ENCODE assay signal across 11 cellular contexts in the genomic region with DNA sequence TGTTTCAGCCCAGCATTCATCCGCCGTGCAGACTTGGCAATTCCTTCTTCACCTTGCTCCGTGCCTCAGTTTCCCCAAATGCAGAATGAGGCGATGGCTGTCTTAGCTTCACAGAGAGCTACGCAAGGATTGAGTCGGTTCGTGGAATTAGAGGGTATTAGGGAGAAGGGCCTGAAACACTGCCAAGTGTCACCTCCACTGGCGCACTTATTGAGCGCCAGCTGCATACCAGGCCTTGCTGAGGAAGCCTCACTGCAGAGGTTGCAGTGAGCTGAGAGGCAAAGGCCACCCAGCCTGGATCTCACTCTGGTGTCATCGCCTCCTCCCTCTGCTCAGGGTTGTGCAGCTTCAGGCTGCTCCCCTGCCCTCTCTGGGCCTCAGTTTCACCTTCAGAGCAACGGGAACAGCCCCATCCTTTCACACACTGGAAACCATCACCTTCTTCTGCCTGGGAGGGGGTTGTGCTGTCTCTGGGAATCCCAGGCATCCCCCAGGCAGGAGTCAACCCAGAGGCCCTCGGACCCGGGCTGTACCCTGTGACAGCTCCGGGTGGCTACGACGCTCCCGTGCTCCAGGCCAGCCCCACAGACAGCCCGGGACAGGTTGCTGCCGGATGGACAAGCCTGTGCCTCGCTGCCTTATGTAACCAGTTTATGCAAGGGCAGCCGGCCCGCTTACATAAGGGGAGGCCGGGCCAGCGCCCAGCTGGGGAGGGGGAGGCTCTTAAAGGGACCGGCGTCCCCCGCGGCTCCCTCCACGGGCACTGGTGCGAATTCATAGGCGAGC. TPM values are rescaled to one million over a fixed set of nuclear protein-coding genes. Genes with fewer than 3 reads are reported as not detected.
DNase-seq lines count a peak whose midpoint lies in the region; ATAC-seq and TF ChIP-seq lines count a peak whose summit lies in the region.
"Had no signal": no experiment of that assay in that cellular context is flagged by ENCODE, and none has a peak within 500 bp of the region (broad histone marks: within the 10 kb centered on the region; RNA-seq: fewer than 3 reads in every experiment).

No MANE protein-coding gene starts in this region.

- H3K9me3 ChIP-seq in NT2/D1 (ENCODE audit: insufficient read depth, low read length), result peaks cover 9% of the 10 kb centered on the region; the same call in 1 of the 2 replicates
- H3K9me3 ChIP-seq in mesenchymal stem cell (ENCODE audit: control insufficient read depth, low read length), result no peaks in the 10 kb centered on the region
- H3K9me3 ChIP-seq: SK-N-SH had no signal

- H2BK120ac ChIP-seq in mesenchymal stem cell (ENCODE audit: low read depth, low read length), result no peak overlapping the region

- DNase-seq in NT2/D1 (ENCODE audit: low read depth, low spot score) (no peak), foreskin keratinocyte (peak in 1 of 2 donors; percentile 32), mesenchymal stem cell (peak; percentile 55), substantia nigra (lab: John Stamatoyannopoulos, UW) (peak; percentile 38 to 97 (median 81)), AG08396 (ENCODE audit: low spot score) (no peak), NCI-H2171 treated with DMSO at 0.1 percent for 48 hours (lab: John Stamatoyannopoulos, UW) (no peak), epidermal melanocyte (ENCODE audit: insufficient read length, low spot score) (no peak)
- DNase-seq: DMS53, NCI-H1417 had no signal

- TF ChIP-seq CTCF in foreskin keratinocyte (conservative IDR thresholded peaks at IDR 0.05), result no peak

- H3K4me1 ChIP-seq in NT2/D1 (ENCODE audit: insufficient read depth, insufficient read length) (peaks cover 19% of the 10 kb centered on the region), foreskin keratinocyte (peaks cover 20% of the 10 kb centered on the region), mesenchymal stem cell (ENCODE audit: control insufficient read depth, insufficient read depth, low read depth, low read length) (peaks cover 29% of the 10 kb centered on the region)

- peak overlapping the region; percentile 14 for H2AK5ac ChIP-seq in mesenchymal stem cell (ENCODE audit: low read length, severe bottlenecking)

- H4K91ac ChIP-seq in mesenchymal stem cell (ENCODE audit: low read length), result peak overlapping the region; percentile 83

- H3K4me2 ChIP-seq in mesenchymal stem cell (ENCODE audit: low read length, poor library complexity, severe bottlenecking), result no peak overlapping the region
- H3K4me2 ChIP-seq: SK-N-SH had no signal

- H2AFZ ChIP-seq in mesenchymal stem cell (ENCODE audit: low read depth, low read length), result no peak overlapping the region

- peak overlapping the region; percentile 52 to 80 for H3K18ac ChIP-seq in mesenchymal stem cell (ENCODE audit: low read depth in 1 of 2, low read length in 2 of 2)

- peak overlapping the region; percentile 5 for H3K9ac ChIP-seq in NT2/D1 (ENCODE audit: insufficient read length, low read depth)
- H3K9ac ChIP-seq in mesenchymal stem cell (ENCODE audit: low read length), result peak overlapping the region; percentile 69
- H3K9ac ChIP-seq: SK-N-SH had no signal

- H3K23ac ChIP-seq in mesenchymal stem cell (ENCODE audit: low read length in 2 of 2), result no peak overlapping the region

- H3K27ac ChIP-seq in foreskin keratinocyte (no peak overlapping the region), mesenchymal stem cell (ENCODE audit: low read length, poor library complexity, severe bottlenecking) (no peak overlapping the region), substantia nigra (ENCODE audit: low read depth, low read length, poor library complexity, severe bottlenecking) (peak overlapping the region; percentile 97)

- H2BK12ac ChIP-seq in mesenchymal stem cell (ENCODE audit: low read length in 2 of 2), result peak overlapping the region; percentile 52 to 60

- H3K4ac ChIP-seq in mesenchymal stem cell (ENCODE audit: low read depth in 1 of 2, low read length in 2 of 2), result peak overlapping the region in 1 of 2 experiments; percentile 13

- H3K4me3 ChIP-seq in NT2/D1 (ENCODE audit: insufficient read length, low read depth) (peak overlapping the region; percentile 19), mesenchymal stem cell (ENCODE audit: insufficient read depth in 1 of 2, low read depth in 1 of 2, low read length in 2 of 2) (peak overlapping the region in 1 of 2 experiments; percentile 54)

- ATAC-seq in foreskin keratinocyte (peak; percentile 36), HG02763 (IDR thresholded peaks at IDR 0.05; ENCODE audit: unreplicated experiment) (no peak)

- no peaks in the 10 kb centered on the region for H3K27me3 ChIP-seq in NT2/D1 (ENCODE audit: insufficient read depth, insufficient read length)
- H3K27me3 ChIP-seq in foreskin keratinocyte, result no peaks in the 10 kb centered on the region
- H3K27me3 ChIP-seq in mesenchymal stem cell (ENCODE audit: control insufficient read depth in 1 of 2, insufficient read depth in 1 of 2, low read length in 2 of 2), result no peaks in the 10 kb centered on the region

- peak overlapping the region in 1 of 2 experiments; percentile 9 for H3K14ac ChIP-seq in mesenchymal stem cell (ENCODE audit: low read length in 2 of 2)

- no peak overlapping the region for H2BK5ac ChIP-seq in mesenchymal stem cell (ENCODE audit: low read depth, low read length, poor library complexity, severe bottlenecking)

- peak overlapping the region; percentile 44 for H2BK15ac ChIP-seq in mesenchymal stem cell (ENCODE audit: low read depth, poor library complexity, severe bottlenecking)

- no peaks in the 10 kb centered on the region for H3K36me3 ChIP-seq in NT2/D1 (ENCODE audit: insufficient read depth, insufficient read length, low read length)
- H3K36me3 ChIP-seq in mesenchymal stem cell (ENCODE audit: control insufficient read depth in 1 of 2, insufficient read depth in 2 of 2, low read depth in 1 of 2, low read length in 2 of 2), result peaks cover 30 to 31% of the 10 kb centered on the region in 2 experiments

- peak overlapping the region; percentile 45 for H4K8ac ChIP-seq in mesenchymal stem cell (ENCODE audit: low read length)

- peaks cover 40% of the 10 kb centered on the region for H3K79me1 ChIP-seq in mesenchymal stem cell (replicated peaks; ENCODE audit: low read length, poor library complexity, severe bottlenecking)

- WGBS in mesenchymal stem cell, result 48% methylated on average over 28 of the region's 31 CpGs

RNA-seq across cellular contexts. Expression of a gene that starts 31.9 kb away (rescaled TPM):
- 43.6 and 45.1 TPM in 2 replicates for total RNA-seq in foreskin keratinocyte
- 17.7 and 20.3 TPM in 2 replicates for polyA plus RNA-seq in foreskin keratinocyte
- 101 TPM for polyA plus RNA-seq in mesenchymal stem cell (2013, experiment 1 of 2)
- 98.4 TPM for polyA plus RNA-seq in mesenchymal stem cell (2013, experiment 2 of 2)

Comparison
In these comparisons a context has a peak if more than half of its experiments do, and no peak if none do; other contexts are left out.
1. DNase-seq: peak in mesenchymal stem cell (single experiment) and substantia nigra (49 of 49); none in NT2/D1 (single experiment), AG08396 (single experiment), NCI-H2171 treated with DMSO at 0.1 percent for 48 hours (single experiment) and epidermal melanocyte (single experiment).